ENCODE assay signal across 1 cellular context in the genomic region with DNA sequence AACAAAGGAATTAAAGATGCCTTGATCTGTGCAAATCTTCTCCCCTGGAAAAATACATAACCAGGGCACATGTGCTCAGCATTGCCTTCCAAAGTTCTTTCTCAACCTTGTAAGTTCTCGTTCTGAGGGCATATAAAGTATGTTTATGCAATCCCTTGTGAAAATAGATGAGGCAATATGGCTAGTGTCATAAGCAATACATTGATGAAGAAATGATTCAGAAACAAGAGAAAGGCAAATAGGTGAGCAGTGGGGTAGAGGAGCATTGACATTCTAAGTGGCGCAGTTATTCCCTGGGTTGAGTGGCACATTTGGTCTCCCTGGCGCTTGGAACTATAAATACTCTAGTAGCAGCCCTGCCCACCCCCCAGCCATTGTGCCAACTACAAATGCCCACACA.
TF ChIP-seq lines count a peak whose summit lies in the region.

No MANE protein-coding gene starts in this region.

TF ChIP-seq in H1, 55 proteins besides CTCF, POLR2A, EP300 and RAD21 (continued from another document):
- TF ChIP-seq CEBPB (IDR thresholded peaks at IDR 0.05; ENCODE audit: low read depth, low read length) (no peak), JUN (IDR thresholded peaks at IDR 0.05; ENCODE audit: low read depth, low read length) (no peak), PHF8 (conservative IDR thresholded peaks at IDR 0.05; ENCODE audit: low read depth, low read length) (no peak), TBP (IDR thresholded peaks at IDR 0.05; ENCODE audit: low read depth, low read length) (no peak), KDM1A (IDR thresholded peaks at IDR 0.05; ENCODE audit: borderline replicate concordance, low read length) (no peak)
